In the genomic region with DNA sequence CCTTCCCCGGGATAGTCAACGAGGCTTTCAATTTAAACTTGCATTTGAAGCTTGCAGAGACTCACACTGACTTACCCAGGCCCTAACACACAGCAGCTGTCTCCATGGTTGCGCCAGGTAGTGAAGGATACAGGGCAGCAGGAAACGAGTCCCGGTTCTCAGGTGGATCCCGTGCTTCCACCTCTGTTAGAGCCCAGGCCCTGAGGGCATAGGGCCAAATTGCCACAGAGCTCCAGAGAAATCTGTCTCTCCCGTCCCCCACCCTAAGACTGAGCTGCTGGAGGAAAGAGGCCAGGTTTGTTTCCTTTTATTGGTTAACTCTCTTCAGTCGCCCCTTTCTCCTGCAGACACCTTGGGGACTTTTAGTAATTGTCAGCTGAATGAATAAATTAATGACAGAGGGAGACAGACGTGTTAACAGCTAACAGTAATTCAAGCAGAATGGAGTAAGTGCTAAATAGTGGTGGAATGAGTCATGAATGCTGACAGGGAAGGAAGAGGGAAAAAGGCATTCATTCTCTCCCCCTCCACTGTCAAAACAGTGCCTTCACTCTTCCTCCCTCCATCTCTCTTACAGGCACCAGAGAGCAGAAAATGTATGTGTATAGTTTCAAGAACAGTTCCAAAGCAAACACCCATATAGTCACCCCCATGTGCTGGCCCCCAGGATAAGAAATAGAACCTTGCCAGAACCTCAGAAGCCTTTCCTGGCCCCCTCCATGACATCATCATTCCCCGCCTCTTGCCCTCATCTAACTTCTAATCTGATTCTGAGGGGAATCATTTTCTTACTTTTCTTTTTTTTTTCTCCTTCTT, we compare ENCODE assay signal across 9 cellular contexts. TPM values are rescaled to one million over a fixed set of nuclear protein-coding genes. Genes with fewer than 3 reads are reported as not detected.
DNase-seq lines count a peak whose midpoint lies in the region; ATAC-seq and TF ChIP-seq lines count a peak whose summit lies in the region.
"Had no signal": no experiment of that assay in that cellular context is flagged by ENCODE, and none has a peak within 500 bp of the region (broad histone marks: within the 10 kb centered on the region; RNA-seq: fewer than 3 reads in every experiment).

No MANE protein-coding gene starts in this region.

- no TSS peak for BruUV-seq in PC-9 (replicated peaks; lab: Mats Ljungman, UMichigan)

- peak overlapping the region; percentile 92 for H3K27ac ChIP-seq in PC-9
- no peak overlapping the region for H3K27ac ChIP-seq in CD4-positive, alpha-beta T cell (ENCODE audit: low read depth, low read length)
- H3K27ac ChIP-seq: 22Rv1 had no signal

- POLR2A ChIA-PET in PC-9 (lab: Charles Lee; ENCODE audit: unreplicated experiment): interaction anchor here (0.6 kb wide), 2 partner anchors 83 to 94 kb away, joined by 6 to 28 read pairs; no protein-coding TSS in a partner anchor
- POLR2A ChIA-PET in activated CD4-positive, alpha-beta T cell treated with anti-CD3 and anti-CD28 coated beads, Interleukin-2, amount 10 ng/mL, durations not matched to agents 7 days and 5 days (lab: Charles Lee): no interaction called here
- POLR2A ChIA-PET in CD4-positive, alpha-beta T cell (lab: Charles Lee): no interaction called here

- H2AFZ ChIP-seq in PC-9: no peak overlapping the region

- no peak for ATAC-seq in CD4-positive, alpha-beta T cell (ENCODE audit: poor library complexity)

- no peaks in the 10 kb centered on the region for H3K9me2 ChIP-seq in PC-9 (ENCODE audit: insufficient read depth)

- CTCF ChIA-PET in PC-9 (lab: Charles Lee): no interaction called here
- CTCF ChIA-PET in activated CD4-positive, alpha-beta T cell treated with anti-CD3 and anti-CD28 coated beads, Interleukin-2, amount 10 ng/mL, durations not matched to agents 7 days and 5 days (lab: Charles Lee): no interaction called here
- CTCF ChIA-PET in CD4-positive, alpha-beta T cell (lab: Charles Lee): no interaction called here

- H3K27me3 ChIP-seq in PC-9 (ENCODE audit: insufficient read depth, low read depth): no peaks in the 10 kb centered on the region
- no peaks in the 10 kb centered on the region for H3K27me3 ChIP-seq in CD4-positive, alpha-beta T cell (ENCODE audit: control insufficient read depth, insufficient read depth, low read length)

- H3K27ac Mint-ChIP-seq in activated CD4-positive, alpha-beta T cell treated with anti-CD3 and anti-CD28 coated beads, Interleukin-2, amount 10 ng/mL, durations not matched to agents 7 days and 5 days: no peak overlapping the region
- no peak overlapping the region for H3K27ac Mint-ChIP-seq in CD4-positive, alpha-beta T cell

- no peaks in the 10 kb centered on the region for H4K20me1 ChIP-seq in PC-9 (ENCODE audit: insufficient read depth)

- TF ChIP-seq CTCF in PC-9 (conservative IDR thresholded peaks at IDR 0.05): no peak
- no peak for TF ChIP-seq CTCF in CD4-positive, alpha-beta T cell (IDR thresholded peaks at IDR 0.05)

- peak overlapping the region; percentile 66 for H3K4me2 ChIP-seq in PC-9

- H3K27me3 Mint-ChIP-seq in activated CD4-positive, alpha-beta T cell treated with anti-CD3 and anti-CD28 coated beads, Interleukin-2, amount 10 ng/mL, durations not matched to agents 7 days and 5 days: peaks cover 5% of the 10 kb centered on the region
- H3K27me3 Mint-ChIP-seq in CD4-positive, alpha-beta T cell: peaks cover 25% of the 10 kb centered on the region

- H3K4me3 Mint-ChIP-seq in activated CD4-positive, alpha-beta T cell treated with anti-CD3 and anti-CD28 coated beads, Interleukin-2, amount 10 ng/mL, durations not matched to agents 7 days and 5 days: no peak overlapping the region
- H3K4me3 Mint-ChIP-seq in CD4-positive, alpha-beta T cell: no peak overlapping the region

- H3K4me1 ChIP-seq in PC-9 (replicated peaks; ENCODE audit: insufficient read depth): peaks cover 60% of the 10 kb centered on the region

- DNase-seq in DMS 273 (lab: John Stamatoyannopoulos, UW; ENCODE audit: unreplicated experiment): peak; percentile 58
- no peak for DNase-seq in DMS 273 treated with DMSO at 0.1 percent for 48 hours (lab: John Stamatoyannopoulos, UW)
- peak; percentile 80 to 94 for DNase-seq in PC-9
- peak; percentile 43 for DNase-seq in fibroblast of the conjunctiva (ENCODE audit: low read depth)
- DNase-seq in renal cortical epithelial cell (ENCODE audit: low read depth): peak; percentile 97
- no peak for DNase-seq in activated T-cell treated with anti-CD3 and anti-CD28 coated beads, Interleukin-2, amount 50 U/mL, for 1 hour
- no peak for DNase-seq in activated CD4-positive, alpha-beta T cell treated with anti-CD3 and anti-CD28 coated beads, Interleukin-2, amount 10 ng/mL, durations not matched to agents 7 days and 5 days
- no peak for DNase-seq in CD4-positive, alpha-beta T cell

- H3K36me3 Mint-ChIP-seq in activated CD4-positive, alpha-beta T cell treated with anti-CD3 and anti-CD28 coated beads, Interleukin-2, amount 10 ng/mL, durations not matched to agents 7 days and 5 days (ENCODE audit: low read depth): no peaks in the 10 kb centered on the region
- no peaks in the 10 kb centered on the region for H3K36me3 Mint-ChIP-seq in CD4-positive, alpha-beta T cell (ENCODE audit: low read depth)

- no peaks in the 10 kb centered on the region for H3K79me2 ChIP-seq in PC-9 (ENCODE audit: low read depth)

- no peaks in the 10 kb centered on the region for H3K4me1 Mint-ChIP-seq in activated CD4-positive, alpha-beta T cell treated with anti-CD3 and anti-CD28 coated beads, Interleukin-2, amount 10 ng/mL, durations not matched to agents 7 days and 5 days
- no peaks in the 10 kb centered on the region for H3K4me1 Mint-ChIP-seq in CD4-positive, alpha-beta T cell (ENCODE audit: low read depth)

- no peaks in the 10 kb centered on the region for H3K9me3 ChIP-seq in PC-9 (ENCODE audit: insufficient read depth, low read depth)
- H3K9me3 ChIP-seq in CD4-positive, alpha-beta T cell (ENCODE audit: control insufficient read depth, low read length): no peaks in the 10 kb centered on the region

- H3K36me3 ChIP-seq in PC-9 (ENCODE audit: low read depth): no peaks in the 10 kb centered on the region

- peaks cover 48% of the 10 kb centered on the region for H3F3A ChIP-seq in PC-9 (ENCODE audit: insufficient read depth, low read depth)

- intact Hi-C loops in PC-9 (cut with micrococcal nuclease; ENCODE audit: unreplicated experiment): loop anchor here (1.0 to 5.0 kb wide), 2 partner anchors 56 to 97 kb away; no protein-coding TSS in a partner anchor
- intact Hi-C loops in CD4-positive, alpha-beta T cell (cut with DNase I, micrococcal nuclease): no loop called here

- no peak overlapping the region; the same call in 1 of the 2 replicates for H3K4me3 ChIP-seq in PC-9

- H3K9me3 Mint-ChIP-seq in activated CD4-positive, alpha-beta T cell treated with anti-CD3 and anti-CD28 coated beads, Interleukin-2, amount 10 ng/mL, durations not matched to agents 7 days and 5 days: no peaks in the 10 kb centered on the region
- no peaks in the 10 kb centered on the region for H3K9me3 Mint-ChIP-seq in CD4-positive, alpha-beta T cell

RNA-seq across cellular contexts. Expression of gene DLG5, which starts 16.7 kb away (rescaled TPM):
- total RNA-seq in PC-9 (2021): 75.5 and 81.7 TPM in 2 replicates
- 11.3 and 39.0 TPM in 2 replicates for total RNA-seq in renal cortical epithelial cell
- 1 to 10 TPM; 2.8 to 2.9 TPM for total RNA-seq in activated CD4-positive, alpha-beta T cell treated with anti-CD3 and anti-CD28 coated beads, Interleukin-2, amount 10 ng/mL, durations not matched to agents 7 days and 5 days
- total RNA-seq in CD4-positive, alpha-beta T cell: 1 to 10 TPM; 7.1 to 7.4 TPM

Comparison
In these comparisons a context has a peak if more than half of its experiments do, and no peak if none do; other contexts are left out.
1. DNase-seq: peak in DMS 273 (single experiment), PC-9 (2 of 2), fibroblast of the conjunctiva (single experiment) and renal cortical epithelial cell (single experiment); none in DMS 273 treated with DMSO at 0.1 percent for 48 hours (single experiment), activated T-cell treated with anti-CD3 and anti-CD28 coated beads, Interleukin-2, amount 50 U/mL, for 1 hour (single experiment), activated CD4-positive, alpha-beta T cell treated with anti-CD3 and anti-CD28 coated beads, Interleukin-2, amount 10 ng/mL, durations not matched to agents 7 days and 5 days (single experiment) and CD4-positive, alpha-beta T cell (0 of 10).